Comparison of ENCODE assay signal across 2 cellular contexts in the genomic region with DNA sequence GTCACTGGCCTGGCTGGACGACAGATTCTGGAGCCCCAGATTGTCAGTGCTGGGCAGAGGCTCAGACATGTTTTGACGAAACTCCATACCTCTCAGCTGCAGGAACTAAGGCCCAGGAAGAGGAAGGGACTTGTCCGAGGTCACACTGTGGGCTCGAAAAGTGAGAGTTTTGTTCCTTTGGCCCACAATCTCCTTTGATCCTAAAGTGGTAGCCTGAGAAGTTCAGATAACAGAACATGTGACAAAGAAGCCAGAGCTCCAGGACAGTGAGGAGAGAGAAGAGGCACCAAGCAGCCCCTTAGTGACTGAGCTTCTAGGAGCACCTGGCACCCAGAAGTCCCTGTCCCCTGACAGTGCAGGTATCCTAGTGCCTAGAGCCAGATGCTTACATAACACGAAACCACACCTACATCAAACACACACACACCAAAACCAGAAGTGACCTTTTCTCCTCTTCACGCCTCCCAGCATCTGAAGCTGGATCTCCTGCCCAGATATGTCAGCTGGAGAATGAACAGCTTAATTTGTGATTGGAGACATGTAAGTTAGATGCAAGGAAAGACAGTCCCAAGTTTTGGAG.
TF ChIP-seq lines count a peak whose summit lies in the region.

No MANE protein-coding gene starts in this region.

TF ChIP-seq in HCT116, 20 proteins besides CTCF, POLR2A, EP300 and RAD21 (continued from another document):
- TF ChIP-seq REST (IDR thresholded peaks at IDR 0.05; ENCODE audit: low read depth) (no peak), CEBPB (IDR thresholded peaks at IDR 0.05; ENCODE audit: low read depth) (no peak), MAX (IDR thresholded peaks at IDR 0.05) (no peak), JUND (IDR thresholded peaks at IDR 0.05) (no peak), YY1 (IDR thresholded peaks at IDR 0.05; ENCODE audit: extremely low read depth, insufficient replicate concordance, low read depth, low read length) (no peak)

TF ChIP-seq in GM12878, 131 proteins besides CTCF, POLR2A, EP300 and RAD21:
- TF ChIP-seq, protein P1, sequence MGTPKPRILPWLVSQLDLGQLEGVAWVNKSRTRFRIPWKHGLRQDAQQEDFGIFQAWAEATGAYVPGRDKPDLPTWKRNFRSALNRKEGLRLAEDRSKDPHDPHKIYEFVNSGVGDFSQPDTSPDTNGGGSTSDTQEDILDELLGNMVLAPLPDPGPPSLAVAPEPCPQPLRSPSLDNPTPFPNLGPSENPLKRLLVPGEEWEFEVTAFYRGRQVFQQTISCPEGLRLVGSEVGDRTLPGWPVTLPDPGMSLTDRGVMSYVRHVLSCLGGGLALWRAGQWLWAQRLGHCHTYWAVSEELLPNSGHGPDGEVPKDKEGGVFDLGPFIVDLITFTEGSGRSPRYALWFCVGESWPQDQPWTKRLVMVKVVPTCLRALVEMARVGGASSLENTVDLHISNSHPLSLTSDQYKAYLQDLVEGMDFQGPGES (IDR thresholded peaks at IDR 0.05) = no peak
- TF ChIP-seq, protein P2, sequence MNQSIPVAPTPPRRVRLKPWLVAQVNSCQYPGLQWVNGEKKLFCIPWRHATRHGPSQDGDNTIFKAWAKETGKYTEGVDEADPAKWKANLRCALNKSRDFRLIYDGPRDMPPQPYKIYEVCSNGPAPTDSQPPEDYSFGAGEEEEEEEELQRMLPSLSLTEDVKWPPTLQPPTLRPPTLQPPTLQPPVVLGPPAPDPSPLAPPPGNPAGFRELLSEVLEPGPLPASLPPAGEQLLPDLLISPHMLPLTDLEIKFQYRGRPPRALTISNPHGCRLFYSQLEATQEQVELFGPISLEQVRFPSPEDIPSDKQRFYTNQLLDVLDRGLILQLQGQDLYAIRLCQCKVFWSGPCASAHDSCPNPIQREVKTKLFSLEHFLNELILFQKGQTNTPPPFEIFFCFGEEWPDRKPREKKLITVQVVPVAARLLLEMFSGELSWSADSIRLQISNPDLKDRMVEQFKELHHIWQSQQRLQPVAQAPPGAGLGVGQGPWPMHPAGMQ (IDR thresholded peaks at IDR 0.05; ENCODE audit: borderline replicate concordance) = no peak
- TF ChIP-seq TARDBP (IDR thresholded peaks at IDR 0.05; ENCODE audit: borderline replicate concordance) (no peak), REST (IDR thresholded peaks at IDR 0.05; ENCODE audit: low read depth, low read length) (no peak), RB1 (IDR thresholded peaks at IDR 0.05; ENCODE audit: borderline replicate concordance) (no peak), TCF3 (IDR thresholded peaks at IDR 0.05; ENCODE audit: borderline replicate concordance, insufficient read depth, low read depth, low read length) (no peak), CUX1 (IDR thresholded peaks at IDR 0.05; ENCODE audit: insufficient replicate concordance, low read depth, low read length) (no peak), EZH2 (IDR thresholded peaks at IDR 0.05; ENCODE audit: borderline replicate concordance, control insufficient read depth, low read depth, low read length) (no peak), YBX1 (IDR thresholded peaks at IDR 0.05) (no peak)
- TF ChIP-seq, protein P3, sequence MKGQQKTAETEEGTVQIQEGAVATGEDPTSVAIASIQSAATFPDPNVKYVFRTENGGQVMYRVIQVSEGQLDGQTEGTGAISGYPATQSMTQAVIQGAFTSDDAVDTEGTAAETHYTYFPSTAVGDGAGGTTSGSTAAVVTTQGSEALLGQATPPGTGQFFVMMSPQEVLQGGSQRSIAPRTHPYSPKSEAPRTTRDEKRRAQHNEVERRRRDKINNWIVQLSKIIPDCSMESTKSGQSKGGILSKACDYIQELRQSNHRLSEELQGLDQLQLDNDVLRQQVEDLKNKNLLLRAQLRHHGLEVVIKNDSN (IDR thresholded peaks at IDR 0.05; ENCODE audit: borderline replicate concordance, extremely low read length, insufficient read depth, low read depth, low read length) = no peak
- TF ChIP-seq, protein P4, sequence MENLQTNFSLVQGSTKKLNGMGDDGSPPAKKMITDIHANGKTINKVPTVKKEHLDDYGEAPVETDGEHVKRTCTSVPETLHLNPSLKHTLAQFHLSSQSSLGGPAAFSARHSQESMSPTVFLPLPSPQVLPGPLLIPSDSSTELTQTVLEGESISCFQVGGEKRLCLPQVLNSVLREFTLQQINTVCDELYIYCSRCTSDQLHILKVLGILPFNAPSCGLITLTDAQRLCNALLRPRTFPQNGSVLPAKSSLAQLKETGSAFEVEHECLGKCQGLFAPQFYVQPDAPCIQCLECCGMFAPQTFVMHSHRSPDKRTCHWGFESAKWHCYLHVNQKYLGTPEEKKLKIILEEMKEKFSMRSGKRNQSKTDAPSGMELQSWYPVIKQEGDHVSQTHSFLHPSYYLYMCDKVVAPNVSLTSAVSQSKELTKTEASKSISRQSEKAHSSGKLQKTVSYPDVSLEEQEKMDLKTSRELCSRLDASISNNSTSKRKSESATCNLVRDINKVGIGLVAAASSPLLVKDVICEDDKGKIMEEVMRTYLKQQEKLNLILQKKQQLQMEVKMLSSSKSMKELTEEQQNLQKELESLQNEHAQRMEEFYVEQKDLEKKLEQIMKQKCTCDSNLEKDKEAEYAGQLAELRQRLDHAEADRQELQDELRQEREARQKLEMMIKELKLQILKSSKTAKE (IDR thresholded peaks at IDR 0.05; ENCODE audit: low read depth, poor library complexity, severe bottlenecking) = no peak
TF ChIP-seq in GM12878: peak in this region for 0.
